In genomic region chr1:23475134-23475628, GRCh38 we compare ENCODE assay signal across 2 cellular contexts.
A peak's percentile ranks its signal among the peaks of the same experiment; 100 is the strongest.
TF ChIP-seq lines count a peak whose summit lies in the region.

No MANE protein-coding gene starts in this region.

TF ChIP-seq in liver, 16 proteins besides CTCF, POLR2A, EP300 and RAD21:
- TF ChIP-seq RXRA (IDR thresholded peaks at IDR 0.05) (peak; percentile 25 to 49), YY1 (IDR thresholded peaks at IDR 0.05) (peak; percentile 65), HNF4G (IDR thresholded peaks at IDR 0.05) (no peak), TAF1 (conservative IDR thresholded peaks at IDR 0.05) (no peak), HNF4A (conservative IDR thresholded peaks at IDR 0.05) (peak; percentile 31 to 35), JUND (IDR thresholded peaks at IDR 0.05) (no peak), SP1 (IDR thresholded peaks at IDR 0.05) (peak; percentile 66), MAX (IDR thresholded peaks at IDR 0.05) (peak; percentile 24), ZBTB33 (IDR thresholded peaks at IDR 0.05) (no peak)

TF ChIP-seq in HepG2, 621 proteins besides CTCF, POLR2A, EP300 and RAD21:
- TF ChIP-seq ZSCAN22 (CRISPR knock-in tag; IDR thresholded peaks at IDR 0.05): no peak
